In genomic region chr7:2247141-2247985, GRCh38 we compare ENCODE assay signal across 9 cellular contexts. TPM values are rescaled to one million over a fixed set of nuclear protein-coding genes. Genes with fewer than 3 reads are reported as not detected.
DNase-seq lines count a peak whose midpoint lies in the region; ATAC-seq, FAIRE-seq and TF ChIP-seq lines count a peak whose summit lies in the region.
"Had no signal": no experiment of that assay in that cellular context is flagged by ENCODE, and none has a peak within 500 bp of the region (broad histone marks: within the 10 kb centered on the region; RNA-seq: fewer than 3 reads in every experiment).

No MANE protein-coding gene starts in this region.

- H2AFZ ChIP-seq in K562 (ENCODE audit: low read depth, low read length) = no peak overlapping the region

- H3K27ac Mint-ChIP-seq in Caco-2 (ENCODE audit: unreplicated experiment) = no peak overlapping the region

- in situ Hi-C loops in KBM-7 (cut with MboI; ENCODE audit: low pct_unique_long_range_greater_than_20kb, low sequenced_read_pairs) (no loop called here), K562 (cut with MboI) (loop anchor here (5.0 kb wide), 1 partner anchor 100 kb away; no protein-coding TSS in a partner anchor)

- FAIRE-seq in K562 (lab: Jason Lieb, UNC) = peak; percentile 40

- H3K4me2 ChIP-seq in K562 (ENCODE audit: insufficient read depth, low read length) = no peak overlapping the region

- TF ChIP-seq RAD21 in K562 (CRISPR knock-in tag; conservative IDR thresholded peaks at IDR 0.05 in 1 of 2, IDR thresholded peaks at IDR 0.05 in 1 of 2) = peak; percentile 44 to 75; a peak in 3 of 4 replicates

- TF ChIP-seq CTCF in Caco-2 (IDR thresholded peaks at IDR 0.05; ENCODE audit: insufficient read depth in 1 of 2, low read depth in 1 of 2, low read length in 1 of 2, severe bottlenecking in 1 of 2, unreplicated experiment in 1 of 2) = peak; percentile 79 to 80
- peak; percentile 72 to 89 (median 77) for TF ChIP-seq CTCF in K562 (IDR thresholded peaks at IDR 0.05 in 2 of 3, conservative IDR thresholded peaks at IDR 0.05 in 1 of 3; ENCODE audit: insufficient read depth in 2 of 3, low read depth in 1 of 3, low read length in 3 of 3)
- TF ChIP-seq CTCF in lower lobe of right lung (IDR thresholded peaks at IDR 0.05) = peak; percentile 66

- no peak for TF ChIP-seq POLR2A in K562 (conservative IDR thresholded peaks at IDR 0.05)

- peaks cover 5% of the 10 kb centered on the region; the same call in 1 of the 2 replicates for H3K4me1 ChIP-seq in Caco-2
- H3K4me1 ChIP-seq in K562 (replicated peaks in 1 of 2; ENCODE audit: control insufficient read depth in 2 of 2, insufficient read depth in 2 of 2, low read length in 2 of 2) = peaks cover 17 to 54% of the 10 kb centered on the region in 2 experiments; a peak in 3 of 5 replicates
- H3K4me1 ChIP-seq in lower lobe of right lung = peaks cover 38% of the 10 kb centered on the region

- peaks cover 20% of the 10 kb centered on the region for H3K36me3 Mint-ChIP-seq in Caco-2 (ENCODE audit: insufficient read depth, unreplicated experiment)

- 65% methylated on average over 23 of the region's 36 CpGs for WGBS in K562 (ENCODE audit: insufficient coverage, low coverage, missing lambda C conversion rate)

- intact Hi-C loops in Caco-2 (cut with micrococcal nuclease; ENCODE audit: unreplicated experiment) (loop anchor here (1.0 kb wide), 1 partner anchor 101 kb away; no protein-coding TSS in a partner anchor), K562 (cut with micrococcal nuclease) (no loop called here), lower lobe of right lung (cut with DNase I) (no loop called here)

- peaks cover 13% of the 10 kb centered on the region for H3K4me1 Mint-ChIP-seq in Caco-2 (ENCODE audit: low read depth, unreplicated experiment)

- no TSS peak for BruUV-seq in Caco-2 (replicated peaks; lab: Mats Ljungman, UMichigan)
- BruUV-seq in K562 (replicated peaks; lab: Mats Ljungman, UMichigan) = no TSS peak

- H3K9me3 ChIP-seq in Caco-2 = no peaks in the 10 kb centered on the region
- no peaks in the 10 kb centered on the region for H3K9me3 ChIP-seq in K562 (replicated peaks; ENCODE audit: control insufficient read depth, insufficient read depth, low read depth, low read length)
- H3K9me3 ChIP-seq in lower lobe of right lung = no peaks in the 10 kb centered on the region

- H3K36me3 ChIP-seq in Caco-2 (ENCODE audit: control insufficient read depth, insufficient read depth, low read length) (no peaks in the 10 kb centered on the region), K562 (ENCODE audit: control insufficient read depth, insufficient read depth, low read length) (peaks cover 23% of the 10 kb centered on the region; the same call in 1 of the 3 replicates), lower lobe of right lung (no peaks in the 10 kb centered on the region)

- H3K27ac ChIP-seq in K562 (ENCODE audit: extremely low read depth, low read depth, low read length) = no peak overlapping the region
- no peak overlapping the region for H3K27ac ChIP-seq in lower lobe of right lung
- H3K27ac ChIP-seq: epithelial cell of prostate had no signal

- H3K4me3 Mint-ChIP-seq in Caco-2 (ENCODE audit: unreplicated experiment) = no peak overlapping the region

- H4K20me1 ChIP-seq in K562 (replicated peaks; ENCODE audit: control insufficient read depth, insufficient read depth, low read length) = no peaks in the 10 kb centered on the region

- POLR2A ChIA-PET in Caco-2 (lab: Charles Lee) (no interaction called here), K562 (lab: Yijun Ruan, JAX) (interaction anchor here (0.5 to 2.5 kb wide), 2 partner anchors 12 to 60 kb away, joined by 3 to 9 read pairs; no protein-coding TSS in a partner anchor)

- no peak for TF ChIP-seq EP300 in K562 (IDR thresholded peaks at IDR 0.05; ENCODE audit: low read length)

- ATAC-seq in K562 (peak; percentile 77), lower lobe of right lung (peak; percentile 40 to 41)

- H3K27me3 Mint-ChIP-seq in Caco-2 (ENCODE audit: insufficient read depth, unreplicated experiment) = no peaks in the 10 kb centered on the region

- H3K9me1 ChIP-seq in K562 (ENCODE audit: control insufficient read depth, insufficient read depth, low read length) = no peaks in the 10 kb centered on the region

- H3K4me3 ChIP-seq in Caco-2 (ENCODE audit: low read depth, low read length) (no peak overlapping the region), K562 (no peak overlapping the region), lower lobe of right lung (no peak overlapping the region)

- CTCF ChIA-PET in Caco-2 (lab: Charles Lee) (no interaction called here), K562 (lab: Yijun Ruan, JAX; ENCODE audit: low intra/inter-chr PET ratio) (interaction anchor here (0.9 kb wide), 2 partner anchors 100 to 101 kb away, joined by 4 to 6 read pairs; no protein-coding TSS in a partner anchor)

- no peaks in the 10 kb centered on the region for H3K9me3 Mint-ChIP-seq in Caco-2 (ENCODE audit: unreplicated experiment)

- H3K27me3 ChIP-seq in Caco-2 (replicated peaks; ENCODE audit: control insufficient read depth, insufficient read depth, low read length) (no peaks in the 10 kb centered on the region), K562 (ENCODE audit: control insufficient read depth in 2 of 2, insufficient read depth in 2 of 2, low read length in 2 of 2) (no peaks in the 10 kb centered on the region), lower lobe of right lung (ENCODE audit: low read depth) (no peaks in the 10 kb centered on the region)

- H3K79me2 ChIP-seq in K562 (ENCODE audit: control insufficient read depth, insufficient read depth, low read length) = peaks cover 11% of the 10 kb centered on the region; the same call in 2 of the 3 replicates

- peak in 1 of 2 experiments; percentile 65 for DNase-seq in Caco-2
- DNase-seq in KBM-7 = peak; percentile 29
- peak; percentile 62 to 78 (median 72) for DNase-seq in K562 (ENCODE audit: extremely low read depth in 1 of 4, low spot score in 3 of 4)
- DNase-seq in lower lobe of right lung = no peak
- DNase-seq in Kasumi-1 (lab: John Stamatoyannopoulos, UW) = no peak
- no peak for DNase-seq in DMS79 treated with DMSO at 0.1 percent for 48 hours (lab: John Stamatoyannopoulos, UW)
- no peak for DNase-seq in DMS114 treated with DMSO at 0.1 percent for 48 hours (lab: John Stamatoyannopoulos, UW; ENCODE audit: unreplicated experiment)
- no peak for DNase-seq in CD1c-positive myeloid dendritic cell (ENCODE audit: extremely low spot score)

- peak overlapping the region in 1 of 2 experiments; percentile 61; a peak in 1 of 4 replicates for H3K9ac ChIP-seq in K562 (ENCODE audit: insufficient read depth in 1 of 2, low read depth in 2 of 2, low read length in 2 of 2)

RNA-seq across cellular contexts. Expression of gene NUDT1, which starts 5.3 kb away (rescaled TPM):
- total RNA-seq in Caco-2 (2022) = 41.5 and 42.8 TPM in 2 replicates
- 6.3 and 17.2 TPM in 2 replicates for total RNA-seq in K562 (2011; cell fraction: chromatin; rRNA removed; ENCODE audit: low replicate concordance)
- total RNA-seq in K562 (2011; cell fraction: nucleolus; rRNA removed) = 20.5 and 20.8 TPM in 2 replicates
- 16.0 and 16.9 TPM in 2 replicates for total RNA-seq in K562 (2011; cell fraction: nucleoplasm; rRNA removed)
- 73.3 and 79.6 TPM in 2 replicates for total RNA-seq in K562 (2014; rRNA removed)
- 12.7 and 25.8 TPM in 2 replicates for total RNA-seq in K562 (2014; rRNA removed; fragmentation: Illumina TruSeq; extraction: Trizol)
- total RNA-seq in K562 (2015; rRNA removed; fragmentation: Illumina TruSeq; extraction: Trizol) = 45.8 and 48.5 TPM in 2 replicates
- total RNA-seq in K562 (2021) = 39.3 and 44.8 TPM in 2 replicates
- polyA plus RNA-seq in K562 (2011; rRNA removed) = 26.0 and 32.1 TPM in 2 replicates
- 42.4 and 49.5 TPM in 2 replicates for polyA plus RNA-seq in K562 (2011; cell fraction: cytosol; rRNA removed)
- polyA plus RNA-seq in K562 (2011; cell fraction: nucleus; rRNA removed) = 35.5 and 42.6 TPM in 2 replicates
- polyA plus RNA-seq in K562 (2012) = 74.2 and 74.5 TPM in 2 replicates
- 29.6 and 41.1 TPM in 2 replicates for polyA plus RNA-seq in K562 (2014; fragmentation: Illumina TruSeq; extraction: Trizol)
- 10 to 100 TPM in 1 of 2 experiments, 1 to 10 TPM in 1; 5.3 to 16.2 TPM for polyA plus RNA-seq in K562 (2014; fragmentation: Nextera tagmentation; extraction: Ambion mirVana)
- polyA plus RNA-seq in K562 (2014; rRNA removed) = 63.1 and 64.4 TPM in 2 replicates
- polyA minus RNA-seq in K562 (2011; rRNA and poly(A)+ RNA removed) = 10.8 and 13.0 TPM in 2 replicates
- 15.0 and 18.8 TPM in 2 replicates for polyA minus RNA-seq in K562 (2011; cell fraction: cytosol; rRNA and poly(A)+ RNA removed)
- 6.9 and 7.9 TPM in 2 replicates for polyA minus RNA-seq in K562 (2011; cell fraction: nucleus; rRNA and poly(A)+ RNA removed)
- 10.2 TPM for total RNA-seq in lower lobe of right lung

RNA-seq across cellular contexts. Expression of gene MRM2, which starts 5.4 kb away (rescaled TPM):
- total RNA-seq in Caco-2 (2022) = 48.8 and 49.3 TPM in 2 replicates
- total RNA-seq in K562 (2011; cell fraction: chromatin; rRNA removed; ENCODE audit: low replicate concordance) = 24.0 and 38.8 TPM in 2 replicates
- total RNA-seq in K562 (2011; cell fraction: nucleolus; rRNA removed) = 23.0 and 36.2 TPM in 2 replicates
- 26.9 and 28.0 TPM in 2 replicates for total RNA-seq in K562 (2011; cell fraction: nucleoplasm; rRNA removed)
- total RNA-seq in K562 (2014; rRNA removed) = 48.3 and 50.5 TPM in 2 replicates
- total RNA-seq in K562 (2014; rRNA removed; fragmentation: Illumina TruSeq; extraction: Trizol) = 41.7 and 43.9 TPM in 2 replicates
- 45.9 and 50.7 TPM in 2 replicates for total RNA-seq in K562 (2015; rRNA removed; fragmentation: Illumina TruSeq; extraction: Trizol)
- 47.9 and 50.2 TPM in 2 replicates for total RNA-seq in K562 (2021)
- 29.3 and 32.4 TPM in 2 replicates for polyA plus RNA-seq in K562 (2011; rRNA removed)
- 19.7 and 23.9 TPM in 2 replicates for polyA plus RNA-seq in K562 (2011; cell fraction: cytosol; rRNA removed)
- 10.7 and 12.6 TPM in 2 replicates for polyA plus RNA-seq in K562 (2011; cell fraction: nucleus; rRNA removed)
- 34.0 and 47.0 TPM in 2 replicates for polyA plus RNA-seq in K562 (2012)
- 54.5 and 62.0 TPM in 2 replicates for polyA plus RNA-seq in K562 (2014; fragmentation: Illumina TruSeq; extraction: Trizol)
- 100 to 1,000 TPM in 1 of 2 experiments, 10 to 100 TPM in 1; 70.4 to 116 TPM for polyA plus RNA-seq in K562 (2014; fragmentation: Nextera tagmentation; extraction: Ambion mirVana)
- 44.1 and 50.2 TPM in 2 replicates for polyA plus RNA-seq in K562 (2014; rRNA removed)
- polyA minus RNA-seq in K562 (2011; rRNA and poly(A)+ RNA removed) = 20.5 and 21.4 TPM in 2 replicates
- polyA minus RNA-seq in K562 (2011; cell fraction: cytosol; rRNA and poly(A)+ RNA removed) = 13.3 and 21.0 TPM in 2 replicates
- 9.2 and 13.9 TPM in 2 replicates for polyA minus RNA-seq in K562 (2011; cell fraction: nucleus; rRNA and poly(A)+ RNA removed)
- total RNA-seq in lower lobe of right lung = 22.6 TPM

RNA-seq across cellular contexts. Expression of gene MAD1L1, which starts 14.6 kb away (rescaled TPM):
- total RNA-seq in Caco-2 (2022) (58.6 and 65.8 TPM in 2 replicates), K562 (2014; rRNA removed) (89.7 and 103 TPM in 2 replicates), K562 (2014; rRNA removed; fragmentation: Illumina TruSeq; extraction: Trizol) (6.8 and 12.3 TPM in 2 replicates), K562 (2015; rRNA removed; fragmentation: Illumina TruSeq; extraction: Trizol) (32.6 TPM in 2 replicates), K562 (2021) (67.4 and 75.3 TPM in 2 replicates), lower lobe of right lung (44.5 TPM)
- 159 and 265 TPM in 2 replicates for total RNA-seq in K562 (2011; cell fraction: chromatin; rRNA removed; ENCODE audit: low replicate concordance)
- total RNA-seq in K562 (2011; cell fraction: nucleolus; rRNA removed) = 94.7 and 113 TPM in 2 replicates
- 88.9 and 95.8 TPM in 2 replicates for total RNA-seq in K562 (2011; cell fraction: nucleoplasm; rRNA removed)
- polyA plus RNA-seq in K562 (2011; rRNA removed) (18.0 and 23.3 TPM in 2 replicates), K562 (2014; fragmentation: Illumina TruSeq; extraction: Trizol) (11.4 and 16.7 TPM in 2 replicates), K562 (2014; fragmentation: Nextera tagmentation; extraction: Ambion mirVana) (1 to 10 TPM; 1.7 to 5.0 TPM), K562 (2014; rRNA removed) (53.5 and 65.3 TPM in 2 replicates)
- 31.4 and 103 TPM in 2 replicates for polyA plus RNA-seq in K562 (2011; cell fraction: cytosol; rRNA removed)
- polyA plus RNA-seq in K562 (2011; cell fraction: nucleus; rRNA removed) = 23.7 and 53.1 TPM in 2 replicates
- 50.7 and 89.9 TPM in 2 replicates for polyA plus RNA-seq in K562 (2012)
- polyA minus RNA-seq in K562 (2011; rRNA and poly(A)+ RNA removed) = 14.5 and 17.9 TPM in 2 replicates
- 34.4 and 62.5 TPM in 2 replicates for polyA minus RNA-seq in K562 (2011; cell fraction: cytosol; rRNA and poly(A)+ RNA removed)
- 21.5 and 31.9 TPM in 2 replicates for polyA minus RNA-seq in K562 (2011; cell fraction: nucleus; rRNA and poly(A)+ RNA removed)

Comparison
In these comparisons a context has a peak if more than half of its experiments do, and no peak if none do; other contexts are left out.
1. DNase-seq: peak in KBM-7 (single experiment) and K562 (4 of 4); none in lower lobe of right lung (single experiment), Kasumi-1 (0 of 2), DMS79 treated with DMSO at 0.1 percent for 48 hours (single experiment), DMS114 treated with DMSO at 0.1 percent for 48 hours (single experiment) and CD1c-positive myeloid dendritic cell (single experiment).
2. Peak in every context shown above with its lines, with median percentiles within 50 percentile points of each other: CTCF ChIP-seq.